ENCODE assay signal across 22 cellular contexts in genomic region chr17:8315740-8316217, GRCh38. TPM values are rescaled to one million over a fixed set of nuclear protein-coding genes. Genes with fewer than 3 reads are reported as not detected.
DNase-seq lines count a peak whose midpoint lies in the region; ATAC-seq and TF ChIP-seq lines count a peak whose summit lies in the region.
"Had no signal": no experiment of that assay in that cellular context is flagged by ENCODE, and none has a peak within 500 bp of the region (broad histone marks: within the 10 kb centered on the region; RNA-seq: fewer than 3 reads in every experiment).

No MANE protein-coding gene starts in this region.

- peaks cover 78% of the 10 kb centered on the region for H3K27me3 Mint-ChIP-seq in mesothelial cell of epicardium (ENCODE audit: low read depth)

- H3K27ac Mint-ChIP-seq in mesothelial cell of epicardium: no peak overlapping the region
- H3K27ac Mint-ChIP-seq: activated B cell treated with CpG ODN at 0.5 μM for 24 hours; stimulated activated naive CD8-positive, alpha-beta T cell treated with anti-CD3 and anti-CD28 coated beads, Interleukin-15, amount 100 ng/mL, for 72 hours; T-cell had no signal

- TF ChIP-seq CTCF in epithelial cell of esophagus (IDR thresholded peaks at IDR 0.05; ENCODE audit: insufficient read depth, low read depth, low read length, missing control alignments) (no peak), mesothelial cell of epicardium (IDR thresholded peaks at IDR 0.05; ENCODE audit: unreplicated experiment) (no peak), upper lobe of left lung (IDR thresholded peaks at IDR 0.05) (no peak)

- no peaks in the 10 kb centered on the region for H3K36me3 Mint-ChIP-seq in mesothelial cell of epicardium
- H3K36me3 Mint-ChIP-seq: T-cell had no signal

- H3K4me3 Mint-ChIP-seq in mesothelial cell of epicardium: peak overlapping the region; percentile 57
- H3K4me3 Mint-ChIP-seq: activated B cell treated with CpG ODN at 0.5 μM for 24 hours; neural crest cell; stimulated activated naive CD8-positive, alpha-beta T cell treated with anti-CD3 and anti-CD28 coated beads, Interleukin-15, amount 100 ng/mL, for 72 hours; T-cell had no signal

- H3K27ac ChIP-seq in HUES6 (ENCODE audit: low read depth, low read length) (no peak overlapping the region), upper lobe of left lung (no peak overlapping the region)
- H3K27ac ChIP-seq: gastrocnemius medialis, GM23248, KMS-11 had no signal

- no peaks in the 10 kb centered on the region for H3K9me3 ChIP-seq in HUES6 (ENCODE audit: control insufficient read depth, insufficient read depth, low read depth, low read length)
- H3K9me3 ChIP-seq in upper lobe of left lung: no peaks in the 10 kb centered on the region
- H3K9me3 ChIP-seq: gastrocnemius medialis had no signal

- TF ChIP-seq POLR2A in upper lobe of left lung (IDR thresholded peaks at IDR 0.05): no peak

- peaks cover 13% of the 10 kb centered on the region for H3K4me1 Mint-ChIP-seq in mesothelial cell of epicardium
- H3K4me1 Mint-ChIP-seq: activated B cell treated with CpG ODN at 0.5 μM for 24 hours; stimulated activated naive CD8-positive, alpha-beta T cell treated with anti-CD3 and anti-CD28 coated beads, Interleukin-15, amount 100 ng/mL, for 72 hours; T-cell had no signal

- H3K36me3 ChIP-seq in HUES6 (ENCODE audit: control insufficient read depth, insufficient read depth, low read length) (no peaks in the 10 kb centered on the region), upper lobe of left lung (peaks cover 0 to 39% (median 3%) of the 10 kb centered on the region in 4 donors)
- H3K36me3 ChIP-seq: gastrocnemius medialis had no signal

- ATAC-seq in HG02588 (IDR thresholded peaks at IDR 0.05; ENCODE audit: unreplicated experiment) (no peak), GM18517 (IDR thresholded peaks at IDR 0.05; ENCODE audit: unreplicated experiment) (no peak), HG02678 (IDR thresholded peaks at IDR 0.05; ENCODE audit: unreplicated experiment) (no peak), upper lobe of left lung (ENCODE audit: low FRiP score in 2 of 2) (no peak)
- ATAC-seq: gastrocnemius medialis; stimulated activated naive CD8-positive, alpha-beta T cell treated with anti-CD3 and anti-CD28 coated beads, Interleukin-15, amount 100 ng/mL, for 72 hours; T-cell had no signal

- WGBS in upper lobe of left lung, 2 donors: 37 to 62% methylated on average over 18 to 23 of the region's 26 CpGs

- peaks cover 47% of the 10 kb centered on the region for H3K27me3 ChIP-seq in HUES6 (ENCODE audit: control insufficient read depth, insufficient read depth, low read length)
- no peaks in the 10 kb centered on the region for H3K27me3 ChIP-seq in upper lobe of left lung

- no peak for TF ChIP-seq EP300 in upper lobe of left lung (IDR thresholded peaks at IDR 0.05)

- H3K4me3 ChIP-seq in HUES6 (ENCODE audit: low read depth, low read length) (peak overlapping the region; percentile 85), epithelial cell of esophagus (ENCODE audit: low read length) (no peak overlapping the region), upper lobe of left lung (no peak overlapping the region)
- H3K4me3 ChIP-seq: gastrocnemius medialis, GM23248 had no signal

- no peaks in the 10 kb centered on the region for H3K9me3 Mint-ChIP-seq in mesothelial cell of epicardium
- H3K9me3 Mint-ChIP-seq: activated B cell treated with CpG ODN at 0.5 μM for 24 hours; neural crest cell; stimulated activated naive CD8-positive, alpha-beta T cell treated with anti-CD3 and anti-CD28 coated beads, Interleukin-15, amount 100 ng/mL, for 72 hours; T-cell had no signal

- no peak overlapping the region for H3K9ac ChIP-seq in HUES6 (ENCODE audit: low read length)
- H3K9ac ChIP-seq: GM23248, KMS-11 had no signal

- H3K4me1 ChIP-seq in HUES6 (ENCODE audit: control insufficient read depth, insufficient read depth, low read length): peaks cover 12% of the 10 kb centered on the region; the same call in 1 of the 2 replicates
- H3K4me1 ChIP-seq in upper lobe of left lung: peaks cover 6 to 19% (median 12%) of the 10 kb centered on the region in 4 donors
- H3K4me1 ChIP-seq: gastrocnemius medialis had no signal

- DNase-seq in AG20443 (ENCODE audit: low spot score) (peak; percentile 30), epithelial cell of esophagus (ENCODE audit: low read depth) (peak; percentile 24), mesothelial cell of epicardium (ENCODE audit: low spot score in 2 of 2, unreplicated experiment in 2 of 2) (peak in 1 of 2 experiments; percentile 52), upper lobe of left lung (no peak)
- DNase-seq: activated B cell treated with CpG ODN at 0.5 μM for 24 hours; activated naive CD4-positive, alpha-beta T cell treated with Interleukin-2 at 50 U/mL for 16 hours; effector memory CD4-positive, alpha-beta T cell; gastrocnemius medialis; NCI-H1694; NCI-H526 treated with DMSO at 0.1 percent for 48 hours; small intestine; stimulated activated naive CD8-positive, alpha-beta T cell treated with anti-CD3 and anti-CD28 coated beads, Interleukin-15, amount 100 ng/mL, for 72 hours; T-cell had no signal

RNA-seq across cellular contexts. Expression of gene ARHGEF15, which starts 5.7 kb away (rescaled TPM):
- total RNA-seq in mesothelial cell of epicardium (0.20 TPM in 1 of 3 replicates, not detected in the others), upper lobe of left lung (100 to 1,000 TPM in 2 of 6 donors, 10 to 100 TPM in 4; 12.5 to 127 (median 30.4) TPM)
- total RNA-seq: activated B cell treated with CpG ODN at 0.5 μM for 24 hours, GM23248, neural crest cell, RPMI7951 had no signal

RNA-seq across cellular contexts. Expression of gene SLC25A35, which starts 20.6 kb away (rescaled TPM):
- total RNA-seq in mesothelial cell of epicardium: 8.8 to 9.2 TPM (median 9.1 TPM) in 3 replicates
- 10 to 100 TPM in 3 of 6 donors, 1 to 10 TPM in 3; 3.9 to 18.9 (median 9.5) TPM for total RNA-seq in upper lobe of left lung

RNA-seq across cellular contexts. Expression of gene ODF4, which starts 23.9 kb away (rescaled TPM):
- total RNA-seq in mesothelial cell of epicardium (not detected in 3 replicates), upper lobe of left lung (not detected)
- total RNA-seq: activated B cell treated with CpG ODN at 0.5 μM for 24 hours, gastrocnemius medialis, GM23248, lower leg skin, neural crest cell, RPMI7951, T-cell had no signal

RNA-seq across cellular contexts. Expression of gene RANGRF, which starts 27.3 kb away (rescaled TPM):
- total RNA-seq in mesothelial cell of epicardium: 25.1 to 26.4 TPM (median 25.7 TPM) in 3 replicates
- 10 to 100 TPM; 19.9 to 32.4 (median 26.6) TPM for total RNA-seq in upper lobe of left lung

Comparison
In these comparisons a context has a peak if more than half of its experiments do, and no peak if none do; other contexts are left out.
1. DNase-seq: peak in AG20443 (single experiment) and epithelial cell of esophagus (single experiment); none in upper lobe of left lung (0 of 2).
2. RNA of gene ARHGEF15, which starts 5.7 kb away (total RNA-seq): 12.5 to 127 TPM in upper lobe of left lung; 0.20 TPM in mesothelial cell of epicardium; every median in the first group is over 10 times any median in the second.